In genomic region chr6:139239137-139239536, GRCh38 we compare ENCODE assay signal across 2 cellular contexts.
TF ChIP-seq lines count a peak whose summit lies in the region.

No MANE protein-coding gene starts in this region.

TF ChIP-seq in HepG2, 621 proteins besides CTCF, POLR2A, EP300 and RAD21:
- TF ChIP-seq SRSF1 (optimal IDR thresholded peaks at IDR 0.05; ENCODE audit: low read depth, low read length) (no peak), U2AF1 (optimal IDR thresholded peaks at IDR 0.05; ENCODE audit: low read depth, low read length) (no peak), EEA1 (CRISPR knock-in tag; IDR thresholded peaks at IDR 0.05; ENCODE audit: borderline replicate concordance) (no peak), ZNF644 (CRISPR knock-in tag; IDR thresholded peaks at IDR 0.05; ENCODE audit: low read depth) (no peak)
- TF ChIP-seq, protein P1, sequence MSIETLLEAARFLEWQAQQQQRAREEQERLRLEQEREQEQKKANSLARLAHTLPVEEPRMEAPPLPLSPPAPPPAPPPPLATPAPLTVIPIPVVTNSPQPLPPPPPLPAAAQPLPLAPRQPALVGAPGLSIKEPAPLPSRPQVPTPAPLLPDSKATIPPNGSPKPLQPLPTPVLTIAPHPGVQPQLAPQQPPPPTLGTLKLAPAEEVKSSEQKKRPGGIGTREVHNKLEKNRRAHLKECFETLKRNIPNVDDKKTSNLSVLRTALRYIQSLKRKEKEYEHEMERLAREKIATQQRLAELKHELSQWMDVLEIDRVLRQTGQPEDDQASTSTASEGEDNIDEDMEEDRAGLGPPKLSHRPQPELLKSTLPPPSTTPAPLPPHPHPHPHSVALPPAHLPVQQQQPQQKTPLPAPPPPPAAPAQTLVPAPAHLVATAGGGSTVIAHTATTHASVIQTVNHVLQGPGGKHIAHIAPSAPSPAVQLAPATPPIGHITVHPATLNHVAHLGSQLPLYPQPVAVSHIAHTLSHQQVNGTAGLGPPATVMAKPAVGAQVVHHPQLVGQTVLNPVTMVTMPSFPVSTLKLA (IDR thresholded peaks at IDR 0.05): no peak
- TF ChIP-seq, protein P2, sequence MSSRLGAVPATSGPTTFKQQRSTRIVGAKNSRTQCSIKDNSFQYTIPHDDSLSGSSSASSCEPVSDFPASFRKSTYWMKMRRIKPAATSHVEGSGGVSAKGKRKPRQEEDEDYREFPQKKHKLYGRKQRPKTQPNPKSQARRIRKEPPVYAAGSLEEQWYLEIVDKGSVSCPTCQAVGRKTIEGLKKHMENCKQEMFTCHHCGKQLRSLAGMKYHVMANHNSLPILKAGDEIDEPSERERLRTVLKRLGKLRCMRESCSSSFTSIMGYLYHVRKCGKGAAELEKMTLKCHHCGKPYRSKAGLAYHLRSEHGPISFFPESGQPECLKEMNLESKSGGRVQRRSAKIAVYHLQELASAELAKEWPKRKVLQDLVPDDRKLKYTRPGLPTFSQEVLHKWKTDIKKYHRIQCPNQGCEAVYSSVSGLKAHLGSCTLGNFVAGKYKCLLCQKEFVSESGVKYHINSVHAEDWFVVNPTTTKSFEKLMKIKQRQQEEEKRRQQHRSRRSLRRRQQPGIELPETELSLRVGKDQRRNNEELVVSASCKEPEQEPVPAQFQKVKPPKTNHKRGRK (CRISPR knock-in tag; IDR thresholded peaks at IDR 0.05): no peak
- TF ChIP-seq, protein P3, sequence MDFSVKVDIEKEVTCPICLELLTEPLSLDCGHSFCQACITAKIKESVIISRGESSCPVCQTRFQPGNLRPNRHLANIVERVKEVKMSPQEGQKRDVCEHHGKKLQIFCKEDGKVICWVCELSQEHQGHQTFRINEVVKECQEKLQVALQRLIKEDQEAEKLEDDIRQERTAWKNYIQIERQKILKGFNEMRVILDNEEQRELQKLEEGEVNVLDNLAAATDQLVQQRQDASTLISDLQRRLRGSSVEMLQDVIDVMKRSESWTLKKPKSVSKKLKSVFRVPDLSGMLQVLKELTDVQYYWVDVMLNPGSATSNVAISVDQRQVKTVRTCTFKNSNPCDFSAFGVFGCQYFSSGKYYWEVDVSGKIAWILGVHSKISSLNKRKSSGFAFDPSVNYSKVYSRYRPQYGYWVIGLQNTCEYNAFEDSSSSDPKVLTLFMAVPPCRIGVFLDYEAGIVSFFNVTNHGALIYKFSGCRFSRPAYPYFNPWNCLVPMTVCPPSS (IDR thresholded peaks at IDR 0.05): no peak

TF ChIP-seq in H1, 55 proteins besides CTCF, POLR2A, EP300 and RAD21:
- TF ChIP-seq, protein P4, sequence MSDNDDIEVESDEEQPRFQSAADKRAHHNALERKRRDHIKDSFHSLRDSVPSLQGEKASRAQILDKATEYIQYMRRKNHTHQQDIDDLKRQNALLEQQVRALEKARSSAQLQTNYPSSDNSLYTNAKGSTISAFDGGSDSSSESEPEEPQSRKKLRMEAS (IDR thresholded peaks at IDR 0.05): no peak
- no peak for TF ChIP-seq SP2 (IDR thresholded peaks at IDR 0.05; ENCODE audit: low read length)
- TF ChIP-seq BACH1 (IDR thresholded peaks at IDR 0.05; ENCODE audit: low read length): no peak
- TF ChIP-seq POLR2AphosphoS5 (IDR thresholded peaks at IDR 0.05; ENCODE audit: low read depth, low read length): no peak
- no peak for TF ChIP-seq JUN (IDR thresholded peaks at IDR 0.05; ENCODE audit: low read depth, low read length)
- TF ChIP-seq, protein P5, sequence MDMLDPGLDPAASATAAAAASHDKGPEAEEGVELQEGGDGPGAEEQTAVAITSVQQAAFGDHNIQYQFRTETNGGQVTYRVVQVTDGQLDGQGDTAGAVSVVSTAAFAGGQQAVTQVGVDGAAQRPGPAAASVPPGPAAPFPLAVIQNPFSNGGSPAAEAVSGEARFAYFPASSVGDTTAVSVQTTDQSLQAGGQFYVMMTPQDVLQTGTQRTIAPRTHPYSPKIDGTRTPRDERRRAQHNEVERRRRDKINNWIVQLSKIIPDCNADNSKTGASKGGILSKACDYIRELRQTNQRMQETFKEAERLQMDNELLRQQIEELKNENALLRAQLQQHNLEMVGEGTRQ (IDR thresholded peaks at IDR 0.05; ENCODE audit: low read length): no peak
- TF ChIP-seq SIRT6 (IDR thresholded peaks at IDR 0.05; ENCODE audit: low read length): no peak
